ENCODE assay signal across 20 cellular contexts in the genomic region with DNA sequence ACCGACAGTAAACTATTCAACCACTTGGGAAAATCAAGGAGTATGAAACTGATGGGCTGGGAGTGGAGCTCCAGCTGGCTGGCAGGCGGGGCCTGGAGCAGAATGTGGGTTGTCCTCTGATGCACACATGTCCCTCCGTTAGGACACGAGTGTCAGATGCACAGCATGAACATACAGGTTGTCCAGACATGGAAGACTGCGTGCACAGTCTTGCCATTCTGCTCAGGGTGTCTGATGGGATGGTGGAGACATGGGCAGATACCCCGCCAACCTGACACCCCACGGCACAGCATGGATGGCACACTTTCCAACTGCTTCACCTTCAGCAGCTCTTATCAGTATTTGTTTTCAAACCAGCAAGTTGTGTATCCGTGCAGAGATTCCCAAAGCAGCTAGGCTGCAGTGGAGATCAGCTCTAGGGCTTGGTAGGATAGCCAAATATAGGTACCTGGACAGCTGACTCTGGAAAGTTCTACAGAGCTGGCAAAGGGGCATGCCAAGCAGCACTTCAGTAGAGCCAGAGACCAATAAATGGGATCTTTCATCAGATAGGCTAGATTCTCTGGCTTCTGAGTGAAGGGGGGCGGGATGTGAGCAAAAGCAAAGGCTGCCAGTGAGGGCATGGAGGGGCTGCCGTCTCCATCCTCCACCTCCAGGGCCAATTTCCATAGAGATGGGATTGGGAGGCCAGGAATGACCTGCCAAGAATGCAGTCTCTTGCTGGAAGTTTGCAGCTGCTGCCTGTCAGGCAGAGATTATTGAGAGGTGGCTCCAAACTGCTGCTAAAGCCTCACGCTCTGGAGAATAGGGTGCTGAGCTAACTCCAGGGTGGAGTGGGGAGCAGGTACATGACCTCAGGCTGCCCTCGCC. TPM values are rescaled to one million over a fixed set of nuclear protein-coding genes. Genes with fewer than 3 reads are reported as not detected.
DNase-seq lines count a peak whose midpoint lies in the region; ATAC-seq and TF ChIP-seq lines count a peak whose summit lies in the region.
"Had no signal": no experiment of that assay in that cellular context is flagged by ENCODE, and none has a peak within 500 bp of the region (broad histone marks: within the 10 kb centered on the region; RNA-seq: fewer than 3 reads in every experiment).

No MANE protein-coding gene starts in this region.

- peaks cover 0 to 4% (median 2%) of the 10 kb centered on the region in 5 experiments for H3K9me3 Mint-ChIP-seq in brain
- peaks cover 0 to 4% of the 10 kb centered on the region in 2 donors for H3K9me3 Mint-ChIP-seq in stimulated activated naive B cell treated with anti-CD40 and anti-IgM and Interleukin-4, amounts not matched to agents 10 μg/mL and 1 μg/mL and 100 μg/mL, for 72 hours
- H3K9me3 Mint-ChIP-seq in activated T-cell treated with anti-CD3 and anti-CD28 coated beads, Interleukin-2, amount 50 U/mL, for 4 hours, result no peaks in the 10 kb centered on the region

- H3K4me3 Mint-ChIP-seq in brain, result no peak overlapping the region
- H3K4me3 Mint-ChIP-seq in stimulated activated naive B cell treated with anti-CD40 and anti-IgM and Interleukin-4, amounts not matched to agents 10 μg/mL and 1 μg/mL and 100 μg/mL, for 72 hours, result no peak overlapping the region
- H3K4me3 Mint-ChIP-seq in activated T-cell treated with anti-CD3 and anti-CD28 coated beads, Interleukin-2, amount 50 U/mL, for 4 hours, result no peak overlapping the region

- no peaks in the 10 kb centered on the region for H3K27me3 Mint-ChIP-seq in brain
- no peaks in the 10 kb centered on the region for H3K27me3 Mint-ChIP-seq in stimulated activated naive B cell treated with anti-CD40 and anti-IgM and Interleukin-4, amounts not matched to agents 10 μg/mL and 1 μg/mL and 100 μg/mL, for 72 hours
- H3K27me3 Mint-ChIP-seq in activated T-cell treated with anti-CD3 and anti-CD28 coated beads, Interleukin-2, amount 50 U/mL, for 4 hours (ENCODE audit: low read depth), result peaks cover 2% of the 10 kb centered on the region

- TF ChIP-seq CTCF in brain (conservative IDR thresholded peaks at IDR 0.05), result no peak
- peak in 1 of 12 donors; percentile 12 for TF ChIP-seq CTCF in heart left ventricle (IDR thresholded peaks at IDR 0.05)

- no peaks in the 10 kb centered on the region for H3K27me3 ChIP-seq in heart left ventricle
- no peaks in the 10 kb centered on the region for H3K27me3 ChIP-seq in stomach smooth muscle (ENCODE audit: control insufficient read depth in 1 of 2, insufficient read depth in 2 of 2, low read length in 2 of 2)
- H3K27me3 ChIP-seq: SJCRH30 had no signal

- peak overlapping the region in 3 of 5 experiments; percentile 29 to 51 (median 31) for H3K27ac Mint-ChIP-seq in brain
- H3K27ac Mint-ChIP-seq in stimulated activated naive B cell treated with anti-CD40 and anti-IgM and Interleukin-4, amounts not matched to agents 10 μg/mL and 1 μg/mL and 100 μg/mL, for 72 hours, result no peak overlapping the region

- H3K27ac ChIP-seq in heart left ventricle (peak overlapping the region in 10 of 12 donors; percentile 5 to 76 (median 56)), stomach smooth muscle (ENCODE audit: low read length) (peak overlapping the region; percentile 46)
- H3K27ac ChIP-seq: RWPE1, SJCRH30 had no signal

- no peak overlapping the region for H3K4me3 ChIP-seq in heart left ventricle
- H3K4me3 ChIP-seq in stomach smooth muscle (ENCODE audit: low read length in 2 of 2), result no peak overlapping the region
- H3K4me3 ChIP-seq: SJCRH30 had no signal

- DNase-seq in heart left ventricle, result peak in 2 of 5 donors; percentile 31 to 44
- peak; percentile 54 for DNase-seq in medulla oblongata (ENCODE audit: extremely low spot score)
- no peak for DNase-seq in stimulated activated naive B cell treated with anti-CD40 and anti-IgM and Interleukin-4, amounts not matched to agents 10 μg/mL and 1 μg/mL and 100 μg/mL, for 72 hours
- no peak for DNase-seq in activated T-cell treated with anti-CD3 and anti-CD28 coated beads, Interleukin-2, amount 50 U/mL, for 4 hours
- DNase-seq: ACHN, DMS79, GOT3, KBM-7, NCI-H1105 treated with DMSO at 0.1 percent for 48 hours, NCI-H1694, NCI-H2081 treated with DMSO at 0.1 percent for 48 hours, NCI-H510A, NCI-H748 treated with DMSO at 0.1 percent for 48 hours, OCI-M1, SJCRH30 had no signal

- H3K9me3 ChIP-seq in heart left ventricle (peaks cover 0 to 5% (median 0%) of the 10 kb centered on the region in 12 donors), stomach smooth muscle (ENCODE audit: control insufficient read depth in 2 of 2, low read length in 2 of 2) (no peaks in the 10 kb centered on the region)
- H3K9me3 ChIP-seq: SJCRH30 had no signal

- H3K4me1 ChIP-seq in heart left ventricle, result peaks cover 0 to 60% (median 17%) of the 10 kb centered on the region in 12 donors
- H3K4me1 ChIP-seq in stomach smooth muscle (ENCODE audit: control insufficient read depth, insufficient read depth, low read length), result peaks cover 55% of the 10 kb centered on the region
- H3K4me1 ChIP-seq: SJCRH30 had no signal

- peaks cover 35% of the 10 kb centered on the region for H3K4me1 Mint-ChIP-seq in brain
- H3K4me1 Mint-ChIP-seq in stimulated activated naive B cell treated with anti-CD40 and anti-IgM and Interleukin-4, amounts not matched to agents 10 μg/mL and 1 μg/mL and 100 μg/mL, for 72 hours, result no peaks in the 10 kb centered on the region
- no peaks in the 10 kb centered on the region for H3K4me1 Mint-ChIP-seq in activated T-cell treated with anti-CD3 and anti-CD28 coated beads, Interleukin-2, amount 50 U/mL, for 4 hours (ENCODE audit: low read depth)

- no peak for TF ChIP-seq POLR2A in heart left ventricle (IDR thresholded peaks at IDR 0.05)

- H3K9ac ChIP-seq in stomach smooth muscle (ENCODE audit: low read length in 2 of 2), result no peak overlapping the region

- intact Hi-C loops in heart left ventricle (cut with DNase I), result loop anchor here in 2 of 10 donors (5.0 kb wide), 2 partner anchors 46 to 54 kb away; a partner anchor contains a TSS

- 52 to 63% (median 59%) methylated on average over 12 of the region's 12 CpGs for WGBS in heart left ventricle, 4 donors

- H3K36me3 Mint-ChIP-seq in brain, result no peaks in the 10 kb centered on the region
- H3K36me3 Mint-ChIP-seq in stimulated activated naive B cell treated with anti-CD40 and anti-IgM and Interleukin-4, amounts not matched to agents 10 μg/mL and 1 μg/mL and 100 μg/mL, for 72 hours, result no peaks in the 10 kb centered on the region
- no peaks in the 10 kb centered on the region for H3K36me3 Mint-ChIP-seq in activated T-cell treated with anti-CD3 and anti-CD28 coated beads, Interleukin-2, amount 50 U/mL, for 4 hours (ENCODE audit: insufficient read depth)

- ATAC-seq in heart left ventricle, result peak; percentile 36 to 76 (median 70)
- ATAC-seq in stimulated activated naive B cell treated with anti-CD40 and anti-IgM and Interleukin-4, amounts not matched to agents 10 μg/mL and 1 μg/mL and 100 μg/mL, for 72 hours (replicated peaks), result no peak
- ATAC-seq in HG03520 (IDR thresholded peaks at IDR 0.05; ENCODE audit: unreplicated experiment), result no peak
- ATAC-seq in activated T-cell treated with anti-CD3 and anti-CD28 coated beads, Interleukin-2, amount 50 U/mL, for 4 hours, result no peak
- ATAC-seq: HCT116 had no signal

- no peaks in the 10 kb centered on the region for H3K36me3 ChIP-seq in heart left ventricle
- H3K36me3 ChIP-seq in stomach smooth muscle (ENCODE audit: control insufficient read depth in 2 of 2, insufficient read depth in 2 of 2, low read length in 2 of 2), result no peaks in the 10 kb centered on the region
- H3K36me3 ChIP-seq: SJCRH30 had no signal

RNA-seq across cellular contexts. Expression of a gene that starts 47.2 kb away (rescaled TPM):
- polyA plus RNA-seq in brain (ENCODE audit: insufficient read depth, low read depth, low replicate concordance) (0.44 TPM), heart left ventricle (1 to 10 TPM; 1.4 to 2.6 TPM)
- 10 to 100 TPM in 3 of 9 donors, 1 to 10 TPM in 6; 5.7 to 22.5 (median 8.7) TPM for total RNA-seq in heart left ventricle
- total RNA-seq in activated T-cell treated with anti-CD3 and anti-CD28 coated beads, Interleukin-2, amount 50 U/mL, for 4 hours, result not detected
- total RNA-seq: SJCRH30 had no signal

Comparison
In these comparisons a context has a peak if more than half of its experiments do, and no peak if none do; other contexts are left out.
1. ATAC-seq: peak in heart left ventricle (4 of 4); none in stimulated activated naive B cell treated with anti-CD40 and anti-IgM and Interleukin-4, amounts not matched to agents 10 μg/mL and 1 μg/mL and 100 μg/mL, for 72 hours (0 of 2), HG03520 (single experiment) and activated T-cell treated with anti-CD3 and anti-CD28 coated beads, Interleukin-2, amount 50 U/mL, for 4 hours (0 of 2).
2. RNA of a gene that starts 47.2 kb away (total RNA-seq): 5.7 to 22.5 TPM in heart left ventricle; not detected in activated T-cell treated with anti-CD3 and anti-CD28 coated beads, Interleukin-2, amount 50 U/mL, for 4 hours; every median in the first group is over 4 times any median in the second.